23 cellular contexts compared by ENCODE assay signal in the genomic region with DNA sequence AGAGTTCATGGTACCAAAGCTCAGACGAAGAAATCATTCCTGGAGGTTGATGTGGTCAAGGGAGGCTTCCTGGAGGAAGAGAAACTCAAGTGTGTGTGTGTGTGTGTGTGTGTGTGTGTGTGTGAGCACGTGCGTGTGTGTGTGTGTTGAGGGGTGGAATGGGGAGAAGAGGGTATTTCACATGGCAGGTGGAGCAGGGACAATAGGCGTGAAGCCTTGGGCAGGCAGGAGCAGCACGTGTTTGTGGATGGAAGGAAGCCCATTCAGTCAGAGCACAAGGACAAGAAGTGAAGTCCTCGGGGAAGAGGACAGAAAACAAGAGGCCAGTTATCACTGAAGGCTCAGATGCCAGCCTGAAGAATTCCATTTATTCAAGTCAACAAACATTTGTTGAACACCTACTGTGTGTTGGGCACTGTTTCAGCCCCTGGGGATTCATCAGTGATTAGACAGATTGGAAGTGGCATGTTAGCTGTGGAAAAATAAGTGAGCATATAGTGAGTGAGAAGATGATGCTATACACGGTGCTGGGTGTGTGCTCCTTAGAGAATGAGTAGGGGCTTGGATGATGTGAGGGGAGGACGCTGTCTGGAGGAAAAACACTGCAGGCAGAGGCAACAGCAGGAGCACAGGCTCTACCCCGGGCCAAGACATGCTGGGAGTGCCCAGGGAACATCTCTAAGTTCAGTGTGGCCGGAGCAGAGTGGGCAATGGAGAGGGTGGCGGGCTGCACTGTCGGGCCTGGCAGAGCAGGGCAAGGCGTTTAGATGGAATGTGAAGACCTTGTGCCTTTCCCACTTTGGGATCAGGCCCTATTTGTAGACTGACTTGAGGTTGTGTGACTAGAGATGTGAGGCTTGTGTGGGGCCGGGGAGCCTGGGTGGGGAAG.
"Had no signal": no experiment of that assay in that cellular context is flagged by ENCODE, and none has a peak within 500 bp of the region (broad histone marks: within the 10 kb centered on the region; RNA-seq: fewer than 3 reads in every experiment).

No MANE protein-coding gene starts in this region.

- H3K36me3 Mint-ChIP-seq: activated naive CD8-positive, alpha-beta T cell treated with anti-CD3 and anti-CD28 coated beads for 36 hours; naive B cell; stimulated activated memory B cell treated with anti-CD40 and anti-IgM and Interleukin-4, amounts not matched to agents 10 μg/mL and 1 μg/mL and 100 μg/mL, for 72 hours; type B pancreatic cell had no signal

- H3K9me3 Mint-ChIP-seq: activated T-cell treated with anti-CD3 and anti-CD28 coated beads, Interleukin-2, amount 50 U/mL, for 4 hours; neural crest cell; type B pancreatic cell had no signal

- FAIRE-seq: astrocyte, endometrium, kidney, small intestine had no signal

- H3K4me1 Mint-ChIP-seq: activated naive CD8-positive, alpha-beta T cell treated with anti-CD3 and anti-CD28 coated beads for 36 hours; central memory CD8-positive, alpha-beta T cell; naive B cell; stimulated activated memory B cell treated with anti-CD40 and anti-IgM and Interleukin-4, amounts not matched to agents 10 μg/mL and 1 μg/mL and 100 μg/mL, for 72 hours had no signal

- H3K27ac Mint-ChIP-seq: activated naive CD8-positive, alpha-beta T cell treated with anti-CD3 and anti-CD28 coated beads for 36 hours; stimulated activated memory B cell treated with anti-CD40 and anti-IgM and Interleukin-4, amounts not matched to agents 10 μg/mL and 1 μg/mL and 100 μg/mL, for 72 hours; type B pancreatic cell had no signal

- H3K4me3 Mint-ChIP-seq: activated naive CD8-positive, alpha-beta T cell treated with anti-CD3 and anti-CD28 coated beads for 36 hours; activated T-cell treated with anti-CD3 and anti-CD28 coated beads, Interleukin-2, amount 50 U/mL, for 4 hours; central memory CD8-positive, alpha-beta T cell; naive B cell; neural crest cell; stimulated activated memory B cell treated with anti-CD40 and anti-IgM and Interleukin-4, amounts not matched to agents 10 μg/mL and 1 μg/mL and 100 μg/mL, for 72 hours; type B pancreatic cell had no signal

- DNase-seq: activated CD4-positive, alpha-beta T cell treated with anti-CD3 and anti-CD28 coated beads for 1 hour; activated CD8-positive, alpha-beta memory T cell treated with anti-CD3 and anti-CD28 coated beads for 24 hours; activated CD8-positive, alpha-beta memory T cell treated with anti-CD3 and anti-CD28 coated beads, Interleukin-2, amount 50 U/mL, for 48 hours; activated naive CD4-positive, alpha-beta T cell treated with Interleukin-2 at 50 U/mL for 16 hours; activated naive CD8-positive, alpha-beta T cell treated with anti-CD3 and anti-CD28 coated beads for 36 hours; activated T-cell treated with anti-CD3 and anti-CD28 coated beads, Interleukin-2, amount 50 U/mL, for 4 hours; cortex of kidney; foreskin fibroblast; kidney; mesendoderm; mucosa of descending colon; naive B cell; right cardiac atrium; small intestine; stimulated activated CD4-positive, alpha-beta T cell treated with anti-CD3 and anti-CD28 coated beads, Interleukin-2, amount 100 ng/mL, for 24 hours; T-helper 1 cell; testis had no signal

- H3K27me3 Mint-ChIP-seq: central memory CD8-positive, alpha-beta T cell had no signal
